Comparison of ENCODE assay signal across 8 cellular contexts in genomic region chr17:2406903-2407790, GRCh38. TPM values are rescaled to one million over a fixed set of nuclear protein-coding genes. Genes with fewer than 3 reads are reported as not detected.
DNase-seq lines count a peak whose midpoint lies in the region; ATAC-seq and TF ChIP-seq lines count a peak whose summit lies in the region.

No MANE protein-coding gene starts in this region.

- intact Hi-C loops in HCT116 (cut with micrococcal nuclease) = loop anchor here (5.0 to 10.0 kb wide), 2 partner anchors 70 to 692 kb away; partner anchors contain the start of genes SGSM2, TLCD2 and TSR1

- peaks cover 43 to 56% of the 10 kb centered on the region in 2 experiments for H3K4me1 ChIP-seq in HCT116 (ENCODE audit: control insufficient read depth in 1 of 2, insufficient read depth in 2 of 2, low read length in 2 of 2)

- H3K27me3 ChIP-seq in HCT116 (ENCODE audit: insufficient read depth, low read length) = no peaks in the 10 kb centered on the region

- H3K9me2 ChIP-seq in HCT116 (ENCODE audit: insufficient read depth) = no peaks in the 10 kb centered on the region

- peak overlapping the region; percentile 48 for H3K27ac Mint-ChIP-seq in activated naive CD8-positive, alpha-beta T cell treated with anti-CD3 and anti-CD28 coated beads, Interleukin-2, amount 50 U/mL, for 24 hours
- peak overlapping the region; percentile 4 for H3K27ac Mint-ChIP-seq in stimulated activated memory B cell treated with anti-CD40 and anti-IgM and Interleukin-4, amounts not matched to agents 10 μg/mL and 1 μg/mL and 100 μg/mL, for 72 hours

- peak; percentile 89 for ATAC-seq in HCT116
- peak; percentile 52 for ATAC-seq in activated naive CD8-positive, alpha-beta T cell treated with anti-CD3 and anti-CD28 coated beads, Interleukin-2, amount 50 U/mL, for 24 hours
- ATAC-seq in stimulated activated memory B cell treated with anti-CD40 and anti-IgM and Interleukin-4, amounts not matched to agents 10 μg/mL and 1 μg/mL and 100 μg/mL, for 72 hours = no peak

- CTCF ChIA-PET in HCT116 (lab: Charles Lee) = interaction anchor here (1.0 to 3.1 kb wide), 5 partner anchors 9 to 349 kb away, joined by 3 to 38 read pairs (median 3); no protein-coding TSS in a partner anchor

- H2AFZ ChIP-seq in HCT116 (ENCODE audit: low read depth, low read length, poor library complexity, severe bottlenecking) = no peak overlapping the region

- TF ChIP-seq RAD21 in HCT116 (IDR thresholded peaks at IDR 0.05; ENCODE audit: low read depth) = no peak

- peak; percentile 90 for DNase-seq in HCT116 (ENCODE audit: low read depth, low spot score)
- DNase-seq in activated naive CD8-positive, alpha-beta T cell treated with anti-CD3 and anti-CD28 coated beads, Interleukin-2, amount 50 U/mL, for 24 hours = peak; percentile 19
- peak; percentile 85 for DNase-seq in hepatic stellate cell (ENCODE audit: low spot score)
- DNase-seq in central memory CD4-positive, alpha-beta T cell = no peak
- no peak for DNase-seq in HPDE6-E6E7 (ENCODE audit: extremely low spot score)
- no peak for DNase-seq in NCI-H345 treated with DMSO at 0.1 percent for 48 hours (lab: John Stamatoyannopoulos, UW; ENCODE audit: unreplicated experiment)
- DNase-seq in NCI-H510A treated with DMSO at 0.1 percent for 48 hours (lab: John Stamatoyannopoulos, UW) = no peak

- TSS peak; percentile 49 for BruUV-seq in HCT116 (replicated peaks; lab: Mats Ljungman, UMichigan)

- H3K4me3 ChIP-seq in HCT116 (replicated peaks in 1 of 2; ENCODE audit: low read depth in 1 of 2, low read length in 2 of 2) = peak overlapping the region; percentile 7 to 43

- H3K4me2 ChIP-seq in HCT116 (ENCODE audit: low read length) = peak overlapping the region; percentile 80

- no peaks in the 10 kb centered on the region for H4K20me1 ChIP-seq in HCT116 (ENCODE audit: insufficient read depth)

- H3K9me3 ChIP-seq in HCT116 (ENCODE audit: control insufficient read depth in 1 of 2, insufficient read depth in 1 of 2, low read depth in 1 of 2, low read length in 2 of 2) = no peaks in the 10 kb centered on the region

- peak overlapping the region; percentile 86 for H3K27ac ChIP-seq in HCT116 (ENCODE audit: low read depth, low read length)

- H3K4me1 Mint-ChIP-seq in activated naive CD8-positive, alpha-beta T cell treated with anti-CD3 and anti-CD28 coated beads, Interleukin-2, amount 50 U/mL, for 24 hours = peaks cover 35% of the 10 kb centered on the region
- peaks cover 15% of the 10 kb centered on the region for H3K4me1 Mint-ChIP-seq in stimulated activated memory B cell treated with anti-CD40 and anti-IgM and Interleukin-4, amounts not matched to agents 10 μg/mL and 1 μg/mL and 100 μg/mL, for 72 hours

- H3K27me3 Mint-ChIP-seq in activated naive CD8-positive, alpha-beta T cell treated with anti-CD3 and anti-CD28 coated beads, Interleukin-2, amount 50 U/mL, for 24 hours = no peaks in the 10 kb centered on the region
- no peaks in the 10 kb centered on the region for H3K27me3 Mint-ChIP-seq in stimulated activated memory B cell treated with anti-CD40 and anti-IgM and Interleukin-4, amounts not matched to agents 10 μg/mL and 1 μg/mL and 100 μg/mL, for 72 hours

- H3K36me3 Mint-ChIP-seq in activated naive CD8-positive, alpha-beta T cell treated with anti-CD3 and anti-CD28 coated beads, Interleukin-2, amount 50 U/mL, for 24 hours (ENCODE audit: low read depth) = peaks cover 5% of the 10 kb centered on the region
- peaks cover 14% of the 10 kb centered on the region for H3K36me3 Mint-ChIP-seq in stimulated activated memory B cell treated with anti-CD40 and anti-IgM and Interleukin-4, amounts not matched to agents 10 μg/mL and 1 μg/mL and 100 μg/mL, for 72 hours

- H3K9me3 Mint-ChIP-seq in activated naive CD8-positive, alpha-beta T cell treated with anti-CD3 and anti-CD28 coated beads, Interleukin-2, amount 50 U/mL, for 24 hours = no peaks in the 10 kb centered on the region
- no peaks in the 10 kb centered on the region for H3K9me3 Mint-ChIP-seq in stimulated activated memory B cell treated with anti-CD40 and anti-IgM and Interleukin-4, amounts not matched to agents 10 μg/mL and 1 μg/mL and 100 μg/mL, for 72 hours

- peak overlapping the region; percentile 71 for H3K9ac ChIP-seq in HCT116 (ENCODE audit: low read length)

- H3K4me3 Mint-ChIP-seq in activated naive CD8-positive, alpha-beta T cell treated with anti-CD3 and anti-CD28 coated beads, Interleukin-2, amount 50 U/mL, for 24 hours = no peak overlapping the region
- H3K4me3 Mint-ChIP-seq in stimulated activated memory B cell treated with anti-CD40 and anti-IgM and Interleukin-4, amounts not matched to agents 10 μg/mL and 1 μg/mL and 100 μg/mL, for 72 hours = no peak overlapping the region

- no peaks in the 10 kb centered on the region for H3K79me2 ChIP-seq in HCT116 (ENCODE audit: insufficient read depth, low read length)

- no peak for TF ChIP-seq CTCF in HCT116 (IDR thresholded peaks at IDR 0.05 in 2 of 3, conservative IDR thresholded peaks at IDR 0.05 in 1 of 3; ENCODE audit: borderline replicate concordance in 1 of 3, insufficient read depth in 1 of 3, low read depth in 2 of 3, low read length in 2 of 3)

- RAD21 ChIA-PET in HCT116 (lab: Charles Lee; ENCODE audit: low non-redundant PET in 1 of 2, low total read pairs in 2 of 2, uncharacterized antibody in 2 of 2, unreplicated experiment in 2 of 2) = interaction anchor here (0.9 to 1.6 kb wide), 4 partner anchors 9 to 25 kb away, joined by 4 to 6 read pairs (median 5); no protein-coding TSS in a partner anchor

- POLR2A ChIA-PET in HCT116 (lab: Charles Lee) = interaction anchor here (1.1 to 2.3 kb wide), 8 partner anchors 9 to 316 kb away, joined by 3 to 12 read pairs (median 4); partner anchors contain the start of gene TSR1

- TF ChIP-seq POLR2A in HCT116 (IDR thresholded peaks at IDR 0.05; ENCODE audit: borderline replicate concordance, extremely low read depth, insufficient read depth, insufficient read length) = no peak

- H3K36me3 ChIP-seq in HCT116 (ENCODE audit: control insufficient read depth in 1 of 2, insufficient read depth in 2 of 2, low read length in 2 of 2) = no peaks in the 10 kb centered on the region

TF ChIP-seq in HCT116, 20 proteins besides CTCF, POLR2A, EP300 and RAD21 (continues in another document):
- peak; percentile 77 for TF ChIP-seq SP1 (IDR thresholded peaks at IDR 0.05; ENCODE audit: low read depth)
- peak; percentile 73 for TF ChIP-seq MAX (IDR thresholded peaks at IDR 0.05)
- peak; percentile 61 for TF ChIP-seq JUND (IDR thresholded peaks at IDR 0.05)
- TF ChIP-seq POLR2AphosphoS5 (IDR thresholded peaks at IDR 0.05; ENCODE audit: low read depth, low read length) = peak; percentile 68
- TF ChIP-seq EZH2 (IDR thresholded peaks at IDR 0.05) = no peak
- no peak for TF ChIP-seq ATF3 (IDR thresholded peaks at IDR 0.05)
- TF ChIP-seq FOSL1 (IDR thresholded peaks at IDR 0.05; ENCODE audit: low read depth) = peak; percentile 61
- TF ChIP-seq ELF1 (IDR thresholded peaks at IDR 0.05; ENCODE audit: borderline replicate concordance, low read depth) = no peak
- 0 out of 2 replicates have a peak, but pooled peaks have one; percentile 54 for TF ChIP-seq SIN3A (IDR thresholded peaks at IDR 0.05; ENCODE audit: low read depth)
- no peak for TF ChIP-seq ZNF274 (IDR thresholded peaks at IDR 0.05; ENCODE audit: low read depth, low read length)
- TF ChIP-seq CBX3 (IDR thresholded peaks at IDR 0.05; ENCODE audit: low read depth) = peak; percentile 62; the same call in 1 of the 2 replicates
- peak; percentile 87 for TF ChIP-seq SRF (IDR thresholded peaks at IDR 0.05; ENCODE audit: low read depth)
- no peak for TF ChIP-seq EZH2phosphoT487 (IDR thresholded peaks at IDR 0.05; ENCODE audit: borderline replicate concordance)
- TF ChIP-seq YY1 (IDR thresholded peaks at IDR 0.05; ENCODE audit: extremely low read depth, insufficient replicate concordance, low read depth, low read length) = peak; percentile 46
- TF ChIP-seq, protein P1, sequence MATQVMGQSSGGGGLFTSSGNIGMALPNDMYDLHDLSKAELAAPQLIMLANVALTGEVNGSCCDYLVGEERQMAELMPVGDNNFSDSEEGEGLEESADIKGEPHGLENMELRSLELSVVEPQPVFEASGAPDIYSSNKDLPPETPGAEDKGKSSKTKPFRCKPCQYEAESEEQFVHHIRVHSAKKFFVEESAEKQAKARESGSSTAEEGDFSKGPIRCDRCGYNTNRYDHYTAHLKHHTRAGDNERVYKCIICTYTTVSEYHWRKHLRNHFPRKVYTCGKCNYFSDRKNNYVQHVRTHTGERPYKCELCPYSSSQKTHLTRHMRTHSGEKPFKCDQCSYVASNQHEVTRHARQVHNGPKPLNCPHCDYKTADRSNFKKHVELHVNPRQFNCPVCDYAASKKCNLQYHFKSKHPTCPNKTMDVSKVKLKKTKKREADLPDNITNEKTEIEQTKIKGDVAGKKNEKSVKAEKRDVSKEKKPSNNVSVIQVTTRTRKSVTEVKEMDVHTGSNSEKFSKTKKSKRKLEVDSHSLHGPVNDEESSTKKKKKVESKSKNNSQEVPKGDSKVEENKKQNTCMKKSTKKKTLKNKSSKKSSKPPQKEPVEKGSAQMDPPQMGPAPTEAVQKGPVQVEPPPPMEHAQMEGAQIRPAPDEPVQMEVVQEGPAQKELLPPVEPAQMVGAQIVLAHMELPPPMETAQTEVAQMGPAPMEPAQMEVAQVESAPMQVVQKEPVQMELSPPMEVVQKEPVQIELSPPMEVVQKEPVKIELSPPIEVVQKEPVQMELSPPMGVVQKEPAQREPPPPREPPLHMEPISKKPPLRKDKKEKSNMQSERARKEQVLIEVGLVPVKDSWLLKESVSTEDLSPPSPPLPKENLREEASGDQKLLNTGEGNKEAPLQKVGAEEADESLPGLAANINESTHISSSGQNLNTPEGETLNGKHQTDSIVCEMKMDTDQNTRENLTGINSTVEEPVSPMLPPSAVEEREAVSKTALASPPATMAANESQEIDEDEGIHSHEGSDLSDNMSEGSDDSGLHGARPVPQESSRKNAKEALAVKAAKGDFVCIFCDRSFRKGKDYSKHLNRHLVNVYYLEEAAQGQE (IDR thresholded peaks at IDR 0.05; ENCODE audit: low read depth) = no peak
- no peak for TF ChIP-seq CEBPB (IDR thresholded peaks at IDR 0.05; ENCODE audit: low read depth)
- no peak for TF ChIP-seq TCF7L2 (IDR thresholded peaks at IDR 0.05; ENCODE audit: borderline replicate concordance, extremely low read depth, insufficient read depth, insufficient read length)
- TF ChIP-seq ZFX (IDR thresholded peaks at IDR 0.05) = no peak

RNA-seq across cellular contexts. Expression of gene MNT, which starts 6.3 kb away (rescaled TPM):
- 37.0 TPM for total RNA-seq in HCT116 (2021; ENCODE audit: unreplicated experiment)
- polyA plus RNA-seq in HCT116 (2012) = 19.2 and 23.8 TPM in 2 replicates

Comparison
In these comparisons a context has a peak if more than half of its experiments do, and no peak if none do; other contexts are left out.
1. DNase-seq: peak in HCT116 (single experiment), activated naive CD8-positive, alpha-beta T cell treated with anti-CD3 and anti-CD28 coated beads, Interleukin-2, amount 50 U/mL, for 24 hours (single experiment) and hepatic stellate cell (single experiment); none in central memory CD4-positive, alpha-beta T cell (single experiment), HPDE6-E6E7 (single experiment), NCI-H345 treated with DMSO at 0.1 percent for 48 hours (single experiment) and NCI-H510A treated with DMSO at 0.1 percent for 48 hours (single experiment).